Comparison of ENCODE assay signal across 9 cellular contexts in the genomic region with DNA sequence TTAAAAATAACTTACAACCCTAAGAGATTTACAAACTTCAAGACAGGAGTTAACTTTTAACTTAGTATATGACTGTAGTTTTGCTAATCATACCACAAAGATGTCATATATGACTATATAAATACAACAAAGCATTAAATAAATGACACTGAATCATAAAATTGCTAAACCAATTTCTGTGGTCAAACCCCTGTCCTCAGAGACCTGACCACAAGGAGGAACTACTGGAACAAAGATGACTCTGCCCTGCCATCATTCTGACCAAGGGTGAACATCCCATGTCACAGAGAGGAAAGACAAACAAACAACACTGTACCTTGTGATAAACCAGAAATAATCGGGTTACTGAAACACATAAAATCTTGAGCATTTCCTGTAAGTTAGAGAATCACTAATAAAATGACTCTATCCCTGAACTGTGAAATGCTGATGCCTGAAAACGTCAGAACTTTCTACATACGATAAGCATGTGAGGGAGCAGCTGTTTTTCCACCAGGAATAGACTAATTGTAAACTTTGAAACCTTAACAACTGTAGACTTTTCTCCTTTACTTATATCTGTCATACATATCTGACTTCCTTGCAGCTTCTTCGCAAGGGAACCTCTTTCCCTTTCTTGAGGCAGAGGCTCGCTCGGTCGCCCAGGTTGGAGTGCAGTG. TPM values are rescaled to one million over a fixed set of nuclear protein-coding genes. Genes with fewer than 3 reads are reported as not detected.
DNase-seq lines count a peak whose midpoint lies in the region; ATAC-seq lines count a peak whose summit lies in the region.
"Had no signal": no experiment of that assay in that cellular context is flagged by ENCODE, and none has a peak within 500 bp of the region (broad histone marks: within the 10 kb centered on the region; RNA-seq: fewer than 3 reads in every experiment).

No MANE protein-coding gene starts in this region.

- no peak overlapping the region for H3K4ac ChIP-seq in mesenchymal stem cell (ENCODE audit: low read depth in 1 of 2, low read length in 2 of 2)

- H3K27ac ChIP-seq in mesenchymal stem cell (ENCODE audit: low read length, poor library complexity, severe bottlenecking) = no peak overlapping the region
- no peak overlapping the region for H3K27ac ChIP-seq in effector memory CD4-positive, alpha-beta T cell (ENCODE audit: insufficient read depth, low read length, poor library complexity, severe bottlenecking)
- H3K27ac ChIP-seq: skin epidermis had no signal

- H3K27me3 Mint-ChIP-seq in activated naive CD8-positive, alpha-beta T cell treated with anti-CD3 and anti-CD28 coated beads, Interleukin-2, amount 10 ng/mL, durations not matched to agents 7 days and 5 days = no peaks in the 10 kb centered on the region
- no peaks in the 10 kb centered on the region for H3K27me3 Mint-ChIP-seq in activated naive CD8-positive, alpha-beta T cell treated with anti-CD3 and anti-CD28 coated beads for 36 hours
- H3K27me3 Mint-ChIP-seq in T-helper 17 cell = no peaks in the 10 kb centered on the region

- no peak overlapping the region for H2BK15ac ChIP-seq in mesenchymal stem cell (ENCODE audit: low read depth, poor library complexity, severe bottlenecking)

- H3K23ac ChIP-seq in mesenchymal stem cell (ENCODE audit: low read length in 2 of 2) = no peak overlapping the region

- no peak overlapping the region for H3K4me3 Mint-ChIP-seq in activated naive CD8-positive, alpha-beta T cell treated with anti-CD3 and anti-CD28 coated beads, Interleukin-2, amount 10 ng/mL, durations not matched to agents 7 days and 5 days
- H3K4me3 Mint-ChIP-seq in activated naive CD8-positive, alpha-beta T cell treated with anti-CD3 and anti-CD28 coated beads for 36 hours = no peak overlapping the region
- H3K4me3 Mint-ChIP-seq in T-helper 17 cell = no peak overlapping the region

- H3K79me1 ChIP-seq in mesenchymal stem cell (replicated peaks; ENCODE audit: low read length, poor library complexity, severe bottlenecking) = peaks cover 2% of the 10 kb centered on the region

- no peak overlapping the region for H4K91ac ChIP-seq in mesenchymal stem cell (ENCODE audit: low read length)

- no peaks in the 10 kb centered on the region for H3K9me3 Mint-ChIP-seq in activated naive CD8-positive, alpha-beta T cell treated with anti-CD3 and anti-CD28 coated beads, Interleukin-2, amount 10 ng/mL, durations not matched to agents 7 days and 5 days
- no peaks in the 10 kb centered on the region for H3K9me3 Mint-ChIP-seq in activated naive CD8-positive, alpha-beta T cell treated with anti-CD3 and anti-CD28 coated beads for 36 hours

- no peak overlapping the region for H4K8ac ChIP-seq in mesenchymal stem cell (ENCODE audit: low read length)

- peaks cover 26% of the 10 kb centered on the region for H3K36me3 Mint-ChIP-seq in activated naive CD8-positive, alpha-beta T cell treated with anti-CD3 and anti-CD28 coated beads, Interleukin-2, amount 10 ng/mL, durations not matched to agents 7 days and 5 days
- peaks cover 21% of the 10 kb centered on the region for H3K36me3 Mint-ChIP-seq in activated naive CD8-positive, alpha-beta T cell treated with anti-CD3 and anti-CD28 coated beads for 36 hours
- peaks cover 4% of the 10 kb centered on the region for H3K36me3 Mint-ChIP-seq in T-helper 17 cell (ENCODE audit: low read depth)

- peaks cover 25 to 46% of the 10 kb centered on the region in 2 experiments for H3K36me3 ChIP-seq in mesenchymal stem cell (ENCODE audit: control insufficient read depth in 1 of 2, insufficient read depth in 2 of 2, low read depth in 1 of 2, low read length in 2 of 2)
- H3K36me3 ChIP-seq in effector memory CD4-positive, alpha-beta T cell (ENCODE audit: control insufficient read depth, insufficient read depth, low read length) = peaks cover 17% of the 10 kb centered on the region

- DNase-seq in activated naive CD8-positive, alpha-beta T cell treated with anti-CD3 and anti-CD28 coated beads, Interleukin-2, amount 10 ng/mL, durations not matched to agents 7 days and 5 days = no peak
- DNase-seq in activated naive CD8-positive, alpha-beta T cell treated with anti-CD3 and anti-CD28 coated beads for 36 hours = no peak
- DNase-seq in T-helper 17 cell (no peak), mesenchymal stem cell (peak; percentile 82), iPS-NIHi7 (ENCODE audit: extremely low spot score) (no peak), NCI-H2227 treated with DMSO at 0.1 percent for 48 hours (lab: John Stamatoyannopoulos, UW) (no peak)
- DNase-seq in effector memory CD4-positive, alpha-beta T cell = no peak

- no peak overlapping the region for H2BK5ac ChIP-seq in mesenchymal stem cell (ENCODE audit: low read depth, low read length, poor library complexity, severe bottlenecking)

- H2AFZ ChIP-seq in mesenchymal stem cell (ENCODE audit: low read depth, low read length) = no peak overlapping the region

- no peaks in the 10 kb centered on the region for H3K4me1 ChIP-seq in mesenchymal stem cell (ENCODE audit: control insufficient read depth, insufficient read depth, low read depth, low read length)
- no peaks in the 10 kb centered on the region for H3K4me1 ChIP-seq in effector memory CD4-positive, alpha-beta T cell (ENCODE audit: control insufficient read depth, insufficient read depth, low read length, poor library complexity, severe bottlenecking)

- no peak overlapping the region for H3K4me3 ChIP-seq in mesenchymal stem cell (ENCODE audit: insufficient read depth in 1 of 2, low read depth in 1 of 2, low read length in 2 of 2)
- no peak overlapping the region for H3K4me3 ChIP-seq in effector memory CD4-positive, alpha-beta T cell (ENCODE audit: insufficient read depth, low read depth, low read length, poor library complexity, severe bottlenecking)
- H3K4me3 ChIP-seq: skin epidermis had no signal

- POLR2A ChIA-PET in activated naive CD8-positive, alpha-beta T cell treated with anti-CD3 and anti-CD28 coated beads, Interleukin-2, amount 10 ng/mL, durations not matched to agents 7 days and 5 days (lab: Charles Lee) = no interaction called here

- H3K27ac Mint-ChIP-seq in activated naive CD8-positive, alpha-beta T cell treated with anti-CD3 and anti-CD28 coated beads, Interleukin-2, amount 10 ng/mL, durations not matched to agents 7 days and 5 days = no peak overlapping the region
- H3K27ac Mint-ChIP-seq in activated naive CD8-positive, alpha-beta T cell treated with anti-CD3 and anti-CD28 coated beads for 36 hours = no peak overlapping the region
- no peak overlapping the region for H3K27ac Mint-ChIP-seq in T-helper 17 cell

- ATAC-seq in activated naive CD8-positive, alpha-beta T cell treated with anti-CD3 and anti-CD28 coated beads, Interleukin-2, amount 10 ng/mL, durations not matched to agents 7 days and 5 days (ENCODE audit: low read depth) = peak; percentile 33
- ATAC-seq in HG02973 (IDR thresholded peaks at IDR 0.05; ENCODE audit: unreplicated experiment) (peak; percentile 98), T-helper 17 cell (peak; percentile 40)

- no peak overlapping the region for H3K14ac ChIP-seq in mesenchymal stem cell (ENCODE audit: low read length in 2 of 2)

- no peak overlapping the region for H2AK5ac ChIP-seq in mesenchymal stem cell (ENCODE audit: low read length, severe bottlenecking)

- H3K4me2 ChIP-seq in mesenchymal stem cell (ENCODE audit: low read length, poor library complexity, severe bottlenecking) = no peak overlapping the region

- peak overlapping the region; percentile 39 for H3K9ac ChIP-seq in mesenchymal stem cell (ENCODE audit: low read length)

- H3K27me3 ChIP-seq in mesenchymal stem cell (ENCODE audit: control insufficient read depth in 1 of 2, insufficient read depth in 1 of 2, low read length in 2 of 2) = no peaks in the 10 kb centered on the region
- H3K27me3 ChIP-seq in effector memory CD4-positive, alpha-beta T cell (replicated peaks; ENCODE audit: control insufficient read depth, insufficient read depth, low read length, poor library complexity, severe bottlenecking) = no peaks in the 10 kb centered on the region

- H2BK120ac ChIP-seq in mesenchymal stem cell (ENCODE audit: low read depth, low read length) = no peak overlapping the region

- WGBS in mesenchymal stem cell = 84% methylated on average over 7 of the region's 7 CpGs

- H3K4me1 Mint-ChIP-seq in activated naive CD8-positive, alpha-beta T cell treated with anti-CD3 and anti-CD28 coated beads, Interleukin-2, amount 10 ng/mL, durations not matched to agents 7 days and 5 days = peaks cover 7% of the 10 kb centered on the region
- H3K4me1 Mint-ChIP-seq in activated naive CD8-positive, alpha-beta T cell treated with anti-CD3 and anti-CD28 coated beads for 36 hours = no peaks in the 10 kb centered on the region
- H3K4me1 Mint-ChIP-seq in T-helper 17 cell = peaks cover 5% of the 10 kb centered on the region

- H3K9me3 ChIP-seq in T-helper 17 cell (ENCODE audit: control insufficient read depth, low read length, poor library complexity, severe bottlenecking) (no peaks in the 10 kb centered on the region), mesenchymal stem cell (ENCODE audit: control insufficient read depth, low read length) (no peaks in the 10 kb centered on the region)
- H3K9me3 ChIP-seq in effector memory CD4-positive, alpha-beta T cell (ENCODE audit: control insufficient read depth, low read length) = no peaks in the 10 kb centered on the region

- no peak overlapping the region for H2BK12ac ChIP-seq in mesenchymal stem cell (ENCODE audit: low read length in 2 of 2)

- no peak overlapping the region for H3K18ac ChIP-seq in mesenchymal stem cell (ENCODE audit: low read depth in 1 of 2, low read length in 2 of 2)

RNA-seq across cellular contexts. Expression of a gene that starts 47.9 kb away (rescaled TPM):
- 10 to 100 TPM; 80.5 to 81.2 TPM for total RNA-seq in activated naive CD8-positive, alpha-beta T cell treated with anti-CD3 and anti-CD28 coated beads, Interleukin-2, amount 10 ng/mL, durations not matched to agents 7 days and 5 days
- 10 to 100 TPM; 58.3 to 58.4 TPM for total RNA-seq in activated naive CD8-positive, alpha-beta T cell treated with anti-CD3 and anti-CD28 coated beads for 36 hours
- total RNA-seq in T-helper 17 cell = 100 to 1,000 TPM in 1 of 2 donors, 10 to 100 TPM in 1; 90.2 to 112 TPM
- 20.7 TPM for polyA plus RNA-seq in mesenchymal stem cell (2013, experiment 1 of 2)
- 19.7 TPM for polyA plus RNA-seq in mesenchymal stem cell (2013, experiment 2 of 2)

Comparison
In these comparisons a context has a peak if more than half of its experiments do, and no peak if none do; other contexts are left out.
1. ATAC-seq: peak in every context shown above with its lines; median percentile 98 in HG02973; 40 in T-helper 17 cell; 33 in activated naive CD8-positive, alpha-beta T cell treated with anti-CD3 and anti-CD28 coated beads, Interleukin-2, amount 10 ng/mL, durations not matched to agents 7 days and 5 days.